Comparison of ENCODE assay signal across 8 cellular contexts in the genomic region with DNA sequence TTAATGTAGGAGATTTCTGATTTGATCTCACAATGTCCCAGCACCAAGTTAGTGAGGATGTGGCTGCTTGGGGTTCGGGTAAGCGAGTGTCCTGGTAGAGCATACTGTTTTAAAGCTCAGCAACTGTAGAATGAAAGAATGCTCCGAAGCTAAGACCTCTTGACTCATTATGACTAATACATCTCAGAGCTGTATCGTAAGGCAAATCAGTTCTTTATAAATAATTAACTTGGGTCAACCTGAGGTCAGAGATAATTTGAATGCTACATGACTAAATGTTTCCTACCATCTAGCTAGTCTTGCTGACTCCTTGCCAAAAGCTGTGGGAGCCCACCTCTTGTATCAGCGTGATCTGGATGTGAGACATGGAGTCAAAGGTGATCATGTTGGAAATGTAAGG.
DNase-seq lines count a peak whose midpoint lies in the region; ATAC-seq and TF ChIP-seq lines count a peak whose summit lies in the region.

No MANE protein-coding gene starts in this region.

- TF ChIP-seq CTCF in cardiac fibroblast (IDR thresholded peaks at IDR 0.05; ENCODE audit: low read depth, low read length), result no peak

- peak; percentile 90 for ATAC-seq in GM19043 (IDR thresholded peaks at IDR 0.05; ENCODE audit: low read depth, unreplicated experiment)
- ATAC-seq in HG03469 (IDR thresholded peaks at IDR 0.05; ENCODE audit: unreplicated experiment), result peak; percentile 52

- DNase-seq in cardiac fibroblast (ENCODE audit: low read depth in 2 of 2) (peak; percentile 66 to 86), NCI-H446 (lab: John Stamatoyannopoulos, UW) (no peak), COR-L47 (lab: John Stamatoyannopoulos, UW) (no peak), cerebellar nuclear complex (lab: John Stamatoyannopoulos, UW) (no peak), KG1 (lab: John Stamatoyannopoulos, UW) (no peak)
- peak; percentile 1 for DNase-seq in stimulated activated CD4-positive, alpha-beta T cell treated with anti-CD3 and anti-CD28 coated beads, Interleukin-2, amount 100 ng/mL, for 4 hours (ENCODE audit: low read depth)

- H3K4me3 ChIP-seq in cardiac fibroblast (replicated peaks in 1 of 2; ENCODE audit: low read depth in 2 of 2, low read length in 2 of 2), result no peak overlapping the region

Comparison
In these comparisons a context has a peak if more than half of its experiments do, and no peak if none do; other contexts are left out.
1. DNase-seq: peak in cardiac fibroblast (2 of 2) and stimulated activated CD4-positive, alpha-beta T cell treated with anti-CD3 and anti-CD28 coated beads, Interleukin-2, amount 100 ng/mL, for 4 hours (single experiment); none in NCI-H446 (0 of 2), COR-L47 (single experiment), cerebellar nuclear complex (0 of 2) and KG1 (single experiment).